Comparison of ENCODE assay signal across 2 cellular contexts in genomic region chr4:57098945-57099344, GRCh38.
TF ChIP-seq lines count a peak whose summit lies in the region.

No MANE protein-coding gene starts in this region.

TF ChIP-seq in HepG2, 621 proteins besides CTCF, POLR2A, EP300 and RAD21:
- TF ChIP-seq ZNF839 (CRISPR knock-in tag; IDR thresholded peaks at IDR 0.05; ENCODE audit: borderline replicate concordance) = no peak

TF ChIP-seq in WTC11, 78 proteins besides CTCF, POLR2A, EP300 and RAD21 (continued from another document):
- TF ChIP-seq ZNF416 (CRISPR knock-in tag; IDR thresholded peaks at IDR 0.05) (no peak), ZSCAN18 (CRISPR knock-in tag; IDR thresholded peaks at IDR 0.05) (no peak), NR3C1 (CRISPR knock-in tag; conservative IDR thresholded peaks at IDR 0.05; ENCODE audit: low read depth) (no peak)
- TF ChIP-seq, protein P1, sequence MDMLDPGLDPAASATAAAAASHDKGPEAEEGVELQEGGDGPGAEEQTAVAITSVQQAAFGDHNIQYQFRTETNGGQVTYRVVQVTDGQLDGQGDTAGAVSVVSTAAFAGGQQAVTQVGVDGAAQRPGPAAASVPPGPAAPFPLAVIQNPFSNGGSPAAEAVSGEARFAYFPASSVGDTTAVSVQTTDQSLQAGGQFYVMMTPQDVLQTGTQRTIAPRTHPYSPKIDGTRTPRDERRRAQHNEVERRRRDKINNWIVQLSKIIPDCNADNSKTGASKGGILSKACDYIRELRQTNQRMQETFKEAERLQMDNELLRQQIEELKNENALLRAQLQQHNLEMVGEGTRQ (CRISPR knock-in tag; IDR thresholded peaks at IDR 0.05) = no peak
